In the genomic region with DNA sequence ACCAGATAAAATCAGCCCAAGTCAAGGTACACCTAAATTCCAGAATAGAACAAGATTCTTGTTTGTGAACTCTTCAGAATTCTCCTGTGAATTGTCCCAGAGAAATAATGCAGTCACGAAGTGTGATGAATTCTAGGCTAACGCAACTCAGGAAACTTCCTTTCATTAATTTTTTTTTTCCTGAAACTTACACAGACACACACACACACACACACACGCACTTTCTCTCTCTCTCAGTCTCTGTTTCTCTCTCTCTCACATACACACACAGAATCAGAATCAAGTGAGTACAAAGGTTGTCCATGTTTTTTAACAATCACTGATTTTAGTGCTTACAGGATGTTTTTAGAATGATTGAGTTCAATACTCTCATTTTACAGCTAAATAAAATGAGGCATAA, we compare ENCODE assay signal across 27 cellular contexts.
"Had no signal": no experiment of that assay in that cellular context is flagged by ENCODE, and none has a peak within 500 bp of the region (broad histone marks: within the 10 kb centered on the region; RNA-seq: fewer than 3 reads in every experiment).

No MANE protein-coding gene starts in this region.

- H3K36me3 Mint-ChIP-seq: activated naive CD8-positive, alpha-beta T cell; immature natural killer cell; natural killer cell; neural progenitor cell; stimulated activated naive B cell treated with anti-CD40 and anti-IgM and Interleukin-4, amounts not matched to agents 10 μg/mL and 1 μg/mL and 100 μg/mL, for 72 hours had no signal

- DNase-seq: activated CD4-positive, alpha-beta T cell treated with anti-CD3 and anti-CD28 coated beads for 36 hours; activated CD4-positive, CD25-positive, alpha-beta regulatory T cell; activated CD8-positive, alpha-beta memory T cell treated with anti-CD3 and anti-CD28 coated beads, Interleukin-2, amount 10 ng/mL, durations not matched to agents 7 days and 5 days; activated CD8-positive, alpha-beta T cell treated with anti-CD3 and anti-CD28 coated beads, Interleukin-2, amount 10 ng/mL, durations not matched to agents 7 days and 5 days; activated naive CD4-positive, alpha-beta T cell; activated T-cell treated with anti-CD3 and anti-CD28 coated beads, Interleukin-2, amount 50 U/mL, for 48 hours; anterior cingulate cortex; effector memory CD8-positive, alpha-beta T cell; heart left ventricle; hypothalamus; immature natural killer cell; mesendoderm; natural killer cell; pancreas; sigmoid colon; stimulated activated CD4-positive, alpha-beta T cell treated with anti-CD3 and anti-CD28 coated beads, Interleukin-15, amount 100 ng/mL, for 24 hours; stimulated activated CD4-positive, alpha-beta T cell treated with anti-CD3 and anti-CD28 coated beads, Interleukin-2, amount 100 ng/mL, for 24 hours; stimulated activated naive B cell treated with anti-CD40 and anti-IgM and Interleukin-4, amounts not matched to agents 10 μg/mL and 1 μg/mL and 100 μg/mL, for 72 hours; stomach; T-helper 1 cell; tibial artery had no signal

- H3K9ac ChIP-seq: neural progenitor cell had no signal

- H2AFZ ChIP-seq: neural progenitor cell had no signal

- H3K4me1 ChIP-seq: neural progenitor cell, pancreas, prostate gland, sigmoid colon, tibial artery had no signal

- H3K4me3 ChIP-seq: cardiac muscle cell, coronary artery, heart left ventricle, neural progenitor cell, pancreas, prostate gland, sigmoid colon, stomach, tibial artery had no signal

- H3K36me3 ChIP-seq: cardiac muscle cell, heart left ventricle, neural progenitor cell, pancreas, prostate gland, sigmoid colon, stomach, tibial artery had no signal

- H3K9me3 ChIP-seq: heart left ventricle, pancreas, prostate gland, sigmoid colon, stomach, tibial artery had no signal

- H3K4me2 ChIP-seq: neural progenitor cell had no signal

- H3K27me3 ChIP-seq: cardiac muscle cell, heart left ventricle, neural progenitor cell, pancreas, sigmoid colon, stomach, tibial artery had no signal

- ATAC-seq: activated CD4-positive, alpha-beta T cell treated with anti-CD3 and anti-CD28 coated beads for 36 hours; activated CD8-positive, alpha-beta memory T cell treated with anti-CD3 and anti-CD28 coated beads, Interleukin-2, amount 10 ng/mL, durations not matched to agents 7 days and 5 days; activated CD8-positive, alpha-beta T cell treated with anti-CD3 and anti-CD28 coated beads, Interleukin-2, amount 10 ng/mL, durations not matched to agents 7 days and 5 days; effector memory CD8-positive, alpha-beta T cell; heart left ventricle; natural killer cell; pancreas; stimulated activated naive B cell treated with anti-CD40 and anti-IgM and Interleukin-4, amounts not matched to agents 10 μg/mL and 1 μg/mL and 100 μg/mL, for 72 hours had no signal

- H3K27me3 Mint-ChIP-seq: activated CD4-positive, alpha-beta T cell treated with anti-CD3 and anti-CD28 coated beads for 36 hours; activated CD8-positive, alpha-beta memory T cell treated with anti-CD3 and anti-CD28 coated beads, Interleukin-2, amount 10 ng/mL, durations not matched to agents 7 days and 5 days; activated naive CD8-positive, alpha-beta T cell; effector memory CD8-positive, alpha-beta T cell; stimulated activated naive B cell treated with anti-CD40 and anti-IgM and Interleukin-4, amounts not matched to agents 10 μg/mL and 1 μg/mL and 100 μg/mL, for 72 hours had no signal

- H3K27ac ChIP-seq: cardiac muscle cell, coronary artery, heart left ventricle, neural progenitor cell, pancreas, prostate gland, sigmoid colon, stomach, tibial artery had no signal

- H3K9me3 Mint-ChIP-seq: effector memory CD8-positive, alpha-beta T cell; immature natural killer cell; neural progenitor cell; stimulated activated naive B cell treated with anti-CD40 and anti-IgM and Interleukin-4, amounts not matched to agents 10 μg/mL and 1 μg/mL and 100 μg/mL, for 72 hours; T-helper 2 cell treated with Interferon-gamma antibody and Interleukin-4, amounts not matched to agents 5 μg/mL and 100 μg/mL, for 36 hours had no signal

- H3K27ac Mint-ChIP-seq: activated CD4-positive, alpha-beta T cell treated with anti-CD3 and anti-CD28 coated beads for 36 hours; activated CD8-positive, alpha-beta memory T cell treated with anti-CD3 and anti-CD28 coated beads, Interleukin-2, amount 10 ng/mL, durations not matched to agents 7 days and 5 days; activated CD8-positive, alpha-beta T cell treated with anti-CD3 and anti-CD28 coated beads, Interleukin-2, amount 10 ng/mL, durations not matched to agents 7 days and 5 days; activated naive CD8-positive, alpha-beta T cell; immature natural killer cell; natural killer cell; neural progenitor cell; stimulated activated naive B cell treated with anti-CD40 and anti-IgM and Interleukin-4, amounts not matched to agents 10 μg/mL and 1 μg/mL and 100 μg/mL, for 72 hours; T-helper 2 cell treated with Interferon-gamma antibody and Interleukin-4, amounts not matched to agents 5 μg/mL and 100 μg/mL, for 36 hours had no signal

- H3K4me3 Mint-ChIP-seq: activated CD4-positive, alpha-beta T cell treated with anti-CD3 and anti-CD28 coated beads for 36 hours; activated CD8-positive, alpha-beta memory T cell treated with anti-CD3 and anti-CD28 coated beads, Interleukin-2, amount 10 ng/mL, durations not matched to agents 7 days and 5 days; activated CD8-positive, alpha-beta T cell treated with anti-CD3 and anti-CD28 coated beads, Interleukin-2, amount 10 ng/mL, durations not matched to agents 7 days and 5 days; activated naive CD8-positive, alpha-beta T cell; effector memory CD8-positive, alpha-beta T cell; immature natural killer cell; natural killer cell; neural progenitor cell; stimulated activated naive B cell treated with anti-CD40 and anti-IgM and Interleukin-4, amounts not matched to agents 10 μg/mL and 1 μg/mL and 100 μg/mL, for 72 hours; T-helper 2 cell treated with Interferon-gamma antibody and Interleukin-4, amounts not matched to agents 5 μg/mL and 100 μg/mL, for 36 hours had no signal
